ENCODE assay signal across 14 cellular contexts in the genomic region with DNA sequence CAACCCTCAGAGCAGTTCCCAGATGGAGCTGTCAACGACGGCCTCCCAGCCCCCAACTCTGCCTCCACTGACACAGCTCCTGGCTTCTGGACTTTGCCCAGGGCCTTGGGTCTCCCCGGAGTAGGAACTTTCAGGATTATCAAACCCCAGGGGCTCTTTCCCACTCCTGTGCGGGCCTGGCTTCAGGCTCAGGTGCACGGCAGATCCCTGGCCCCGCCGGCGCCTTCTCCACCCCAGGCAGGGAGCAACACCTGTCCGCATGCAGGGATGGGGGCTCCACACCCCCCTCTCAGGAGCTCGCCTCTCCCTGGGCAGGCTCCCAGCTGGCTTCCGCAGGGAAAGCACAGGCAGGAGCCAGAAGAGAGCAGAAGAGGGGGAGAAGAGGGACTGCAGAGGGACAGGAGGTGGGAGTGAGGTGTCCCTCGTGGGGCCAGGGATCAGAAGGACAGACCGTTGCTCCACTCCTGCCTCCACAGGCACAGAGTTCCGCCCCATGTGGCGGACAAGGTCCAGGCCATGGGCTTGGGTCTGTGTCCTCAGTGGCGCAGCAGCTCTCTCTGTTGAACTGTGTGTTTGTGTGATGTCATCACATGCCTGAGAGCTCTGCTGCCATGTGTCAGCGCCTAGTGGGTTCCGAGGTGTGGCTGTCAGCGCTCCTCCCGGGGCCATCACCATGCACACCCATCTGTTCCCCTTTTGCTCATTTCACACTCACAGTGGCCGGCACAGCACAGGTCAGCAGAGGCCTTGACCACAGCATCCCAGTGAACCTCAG.
A peak's percentile ranks its signal among the peaks of the same experiment; 100 is the strongest.
DNase-seq lines count a peak whose midpoint lies in the region; ATAC-seq, FAIRE-seq and TF ChIP-seq lines count a peak whose summit lies in the region.
"Had no signal": no experiment of that assay in that cellular context is flagged by ENCODE, and none has a peak within 500 bp of the region (broad histone marks: within the 10 kb centered on the region; RNA-seq: fewer than 3 reads in every experiment).

No MANE protein-coding gene starts in this region.

- WGBS in liver = 73% methylated on average over 21 of the region's 21 CpGs

- TF ChIP-seq CTCF in WERI-Rb-1 (IDR thresholded peaks at IDR 0.05; ENCODE audit: low read depth, low read length) (0 out of 2 replicates have a peak, but pooled peaks have one; percentile 15), liver (IDR thresholded peaks at IDR 0.05; ENCODE audit: low read depth, low read length, missing input control) (no peak)

- peaks cover 0 to 9% (median 3%) of the 10 kb centered on the region in 4 donors for H3K4me1 ChIP-seq in liver (ENCODE audit: control insufficient read depth in 4 of 4, insufficient read depth in 4 of 4, low read length in 3 of 4)

- H3K36me3 ChIP-seq in WERI-Rb-1 (peaks cover 74% of the 10 kb centered on the region), liver (ENCODE audit: control insufficient read depth in 4 of 4, insufficient read depth in 3 of 4, low read depth in 1 of 4, low read length in 3 of 4) (no peaks in the 10 kb centered on the region)

- H3K27ac ChIP-seq in WERI-Rb-1 (peak overlapping the region; percentile 89), liver (ENCODE audit: low read depth in 1 of 2, low read length in 2 of 2) (no peak overlapping the region)
- H3K27ac ChIP-seq: dorsolateral prefrontal cortex had no signal

- no peak for ATAC-seq in GM18907 (IDR thresholded peaks at IDR 0.05; ENCODE audit: unreplicated experiment)
- no peak for ATAC-seq in HG03280 (IDR thresholded peaks at IDR 0.05; ENCODE audit: unreplicated experiment)

- no peak overlapping the region for H3K4me3 ChIP-seq in WERI-Rb-1 (ENCODE audit: low read depth, low read length)
- no peak overlapping the region for H3K4me3 ChIP-seq in liver (ENCODE audit: low read depth in 1 of 3, low read length in 3 of 3)
- H3K4me3 ChIP-seq: dorsolateral prefrontal cortex had no signal

- no peaks in the 10 kb centered on the region for H3K27me3 ChIP-seq in WERI-Rb-1 (ENCODE audit: insufficient read depth, low read depth, severe bottlenecking)
- no peaks in the 10 kb centered on the region for H3K27me3 ChIP-seq in liver (ENCODE audit: control insufficient read depth in 4 of 4, insufficient read depth in 4 of 4, low read length in 3 of 4)
- H3K27me3 ChIP-seq: dorsolateral prefrontal cortex had no signal

- DNase-seq in COLO668 (lab: John Stamatoyannopoulos, UW; ENCODE audit: unreplicated experiment) = peak; percentile 46
- peak; percentile 61 for DNase-seq in NCI-H1694 treated with DMSO at 0.1 percent for 48 hours (lab: John Stamatoyannopoulos, UW)
- DNase-seq in WERI-Rb-1 = peak; percentile 86
- DNase-seq in GM19239 (ENCODE audit: insufficient read length, low spot score) = no peak
- DNase-seq in activated naive CD4-positive, alpha-beta T cell (lab: John Stamatoyannopoulos, UW) = no peak
- DNase-seq: activated B cell treated with CpG ODN at 0.5 μM for 24 hours; activated naive CD4-positive, alpha-beta T cell treated with Interleukin-2 at 50 U/mL for 16 hours; H7; KG1; OCI-M1 had no signal

- no peak for FAIRE-seq in GM19239 (lab: Jason Lieb, UNC)

- no peaks in the 10 kb centered on the region for H3K9me3 ChIP-seq in WERI-Rb-1 (ENCODE audit: severe bottlenecking)
- H3K9me3 ChIP-seq in liver (ENCODE audit: control insufficient read depth in 4 of 4, low read length in 3 of 4) = no peaks in the 10 kb centered on the region

- peak in 1 of 2 donors; percentile 48 for TF ChIP-seq RAD21 in liver (IDR thresholded peaks at IDR 0.05)

- no peak overlapping the region for H3K9ac ChIP-seq in liver (ENCODE audit: low read depth in 1 of 2, low read length in 2 of 2)

TF ChIP-seq in liver, 16 proteins besides CTCF, POLR2A, EP300 and RAD21:
- TF ChIP-seq RXRA (IDR thresholded peaks at IDR 0.05) = peak in 1 of 2 donors; percentile 44
- peak; percentile 77 for TF ChIP-seq SP1 (IDR thresholded peaks at IDR 0.05)
- TF ChIP-seq, protein P1, sequence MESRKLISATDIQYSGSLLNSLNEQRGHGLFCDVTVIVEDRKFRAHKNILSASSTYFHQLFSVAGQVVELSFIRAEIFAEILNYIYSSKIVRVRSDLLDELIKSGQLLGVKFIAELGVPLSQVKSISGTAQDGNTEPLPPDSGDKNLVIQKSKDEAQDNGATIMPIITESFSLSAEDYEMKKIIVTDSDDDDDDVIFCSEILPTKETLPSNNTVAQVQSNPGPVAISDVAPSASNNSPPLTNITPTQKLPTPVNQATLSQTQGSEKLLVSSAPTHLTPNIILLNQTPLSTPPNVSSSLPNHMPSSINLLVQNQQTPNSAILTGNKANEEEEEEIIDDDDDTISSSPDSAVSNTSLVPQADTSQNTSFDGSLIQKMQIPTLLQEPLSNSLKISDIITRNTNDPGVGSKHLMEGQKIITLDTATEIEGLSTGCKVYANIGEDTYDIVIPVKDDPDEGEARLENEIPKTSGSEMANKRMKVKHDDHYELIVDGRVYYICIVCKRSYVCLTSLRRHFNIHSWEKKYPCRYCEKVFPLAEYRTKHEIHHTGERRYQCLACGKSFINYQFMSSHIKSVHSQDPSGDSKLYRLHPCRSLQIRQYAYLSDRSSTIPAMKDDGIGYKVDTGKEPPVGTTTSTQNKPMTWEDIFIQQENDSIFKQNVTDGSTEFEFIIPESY (IDR thresholded peaks at IDR 0.05) = no peak
- peak; percentile 8 to 83 for TF ChIP-seq HNF4A (conservative IDR thresholded peaks at IDR 0.05)
- TF ChIP-seq HNF4G (IDR thresholded peaks at IDR 0.05) = peak; percentile 56
TF ChIP-seq in liver: peak in this region for 4.

Comparison
In these comparisons a context has a peak if more than half of its experiments do, and no peak if none do; other contexts are left out.
1. DNase-seq: peak in COLO668 (single experiment), NCI-H1694 treated with DMSO at 0.1 percent for 48 hours (single experiment) and WERI-Rb-1 (single experiment); none in GM19239 (single experiment) and activated naive CD4-positive, alpha-beta T cell (0 of 4).